ENCODE assay signal across 14 cellular contexts in the genomic region with DNA sequence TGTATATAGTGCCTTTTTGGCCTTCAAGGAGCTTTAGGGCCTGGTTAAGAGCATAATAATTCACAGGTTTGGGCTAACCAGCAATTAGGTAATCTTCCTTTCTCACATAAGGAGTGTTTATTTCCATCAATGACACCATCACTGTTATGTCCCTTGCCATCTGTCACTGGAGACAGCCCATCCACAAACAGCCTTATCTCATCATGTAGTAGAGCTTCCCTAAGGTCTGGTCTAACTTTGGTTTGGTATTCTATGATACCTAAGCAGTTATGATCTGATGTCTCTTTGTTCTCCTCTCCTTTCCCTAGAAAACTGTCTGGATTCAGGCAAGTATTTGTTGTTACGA. TPM values are rescaled to one million over a fixed set of nuclear protein-coding genes. Genes with fewer than 3 reads are reported as not detected.
DNase-seq lines count a peak whose midpoint lies in the region; ATAC-seq and TF ChIP-seq lines count a peak whose summit lies in the region.
"Had no signal": no experiment of that assay in that cellular context is flagged by ENCODE, and none has a peak within 500 bp of the region (broad histone marks: within the 10 kb centered on the region; RNA-seq: fewer than 3 reads in every experiment).

No MANE protein-coding gene starts in this region.

- H3K36me3 Mint-ChIP-seq in Calu3 (ENCODE audit: insufficient read depth, unreplicated experiment) = peaks cover 10% of the 10 kb centered on the region
- peaks cover 51% of the 10 kb centered on the region for H3K36me3 Mint-ChIP-seq in progenitor cell of endocrine pancreas (ENCODE audit: insufficient read depth)

- no peak for TF ChIP-seq POLR2A in adrenal gland (IDR thresholded peaks at IDR 0.05)

- H3K4me1 Mint-ChIP-seq in Calu3 (ENCODE audit: low read depth, unreplicated experiment) (peaks cover 36% of the 10 kb centered on the region), progenitor cell of endocrine pancreas (ENCODE audit: low read depth) (peaks cover 5% of the 10 kb centered on the region)

- no TSS peak for BruUV-seq in Calu3 (replicated peaks; lab: Mats Ljungman, UMichigan)

- peaks cover 3 to 8% of the 10 kb centered on the region in 2 donors for H3K4me1 ChIP-seq in adrenal gland (replicated peaks in 1 of 2)
- H3K4me1 ChIP-seq: SJCRH30 had no signal

- no peak for ATAC-seq in HG02938 (IDR thresholded peaks at IDR 0.05; ENCODE audit: unreplicated experiment)

- DNase-seq in NCI-H2171 treated with DMSO at 0.1 percent for 48 hours (lab: John Stamatoyannopoulos, UW) (peak; percentile 26), NCI-H2171 (lab: John Stamatoyannopoulos, UW) (no peak), Calu3 (no peak), progenitor cell of endocrine pancreas (ENCODE audit: low spot score, unreplicated experiment) (no peak), T-helper 1 cell (no peak), adrenal gland (no peak)
- DNase-seq: EL, Karpas-422, NCI-H2029 treated with DMSO at 0.1 percent for 48 hours, RPMI8226, SJCRH30 had no signal

- H3K27ac ChIP-seq in VCaP (peak overlapping the region; percentile 72), adrenal gland (no peak overlapping the region)
- H3K27ac ChIP-seq: SJCRH30 had no signal

- peak overlapping the region; percentile 73 for H3K27ac Mint-ChIP-seq in Calu3 (ENCODE audit: unreplicated experiment)
- peak overlapping the region; percentile 30 for H3K27ac Mint-ChIP-seq in progenitor cell of endocrine pancreas

- no peaks in the 10 kb centered on the region for H3K27me3 ChIP-seq in adrenal gland
- H3K27me3 ChIP-seq: SJCRH30 had no signal

- H3K4me3 Mint-ChIP-seq in Calu3 (ENCODE audit: low read depth, unreplicated experiment) (peak overlapping the region; percentile 47), progenitor cell of endocrine pancreas (ENCODE audit: low read depth) (no peak overlapping the region)

- 100% methylated on average over 1 of the region's 1 CpG for WGBS in adrenal gland, 4 donors

- no peaks in the 10 kb centered on the region for H3K9me3 Mint-ChIP-seq in Calu3 (ENCODE audit: low read depth, unreplicated experiment)
- H3K9me3 Mint-ChIP-seq in progenitor cell of endocrine pancreas (ENCODE audit: low read depth) = peaks cover 17% of the 10 kb centered on the region

- H3K9me3 ChIP-seq in adrenal gland (replicated peaks in 1 of 3) = no peaks in the 10 kb centered on the region
- H3K9me3 ChIP-seq: SJCRH30 had no signal

- no peaks in the 10 kb centered on the region for H3K36me3 ChIP-seq in adrenal gland (replicated peaks in 1 of 2)
- H3K36me3 ChIP-seq: SJCRH30 had no signal

- TF ChIP-seq CTCF in Calu3 (IDR thresholded peaks at IDR 0.05; ENCODE audit: unreplicated experiment) (no peak), VCaP (conservative IDR thresholded peaks at IDR 0.05) (no peak), progenitor cell of endocrine pancreas (IDR thresholded peaks at IDR 0.05; ENCODE audit: unreplicated experiment) (no peak), adrenal gland (IDR thresholded peaks at IDR 0.05) (no peak)

- CTCF ChIA-PET in Calu3 (lab: Charles Lee) = interaction anchor here (1.0 kb wide), 2 partner anchors 23 to 27 kb away, joined by 4 to 5 read pairs; partner anchors contain the start of gene MAPK8

- intact Hi-C loops in Calu3 (cut with micrococcal nuclease; ENCODE audit: unreplicated experiment) (loop anchor here (2.0 kb wide), 1 partner anchor 16 kb away; no protein-coding TSS in a partner anchor), adrenal gland (cut with DNase I) (no loop called here)

- no peak overlapping the region for H3K4me3 ChIP-seq in adrenal gland
- H3K4me3 ChIP-seq: SJCRH30 had no signal

- H3K27me3 Mint-ChIP-seq in Calu3 (ENCODE audit: unreplicated experiment) (no peaks in the 10 kb centered on the region), progenitor cell of endocrine pancreas (no peaks in the 10 kb centered on the region)

RNA-seq across cellular contexts. Expression of gene MAPK8, which starts 26.4 kb away (rescaled TPM):
- 55.7 and 63.4 TPM in 2 replicates for total RNA-seq in Calu3 (2022)
- 69.7 and 73.4 TPM in 2 replicates for total RNA-seq in progenitor cell of endocrine pancreas
- 10 to 100 TPM; 15.1 to 45.7 (median 31.9) TPM for total RNA-seq in adrenal gland
- 10 to 100 TPM in 1 of 3 donors, 1 to 10 TPM in 2; 7.6 to 44.8 (median 8.9) TPM for polyA plus RNA-seq in adrenal gland

RNA-seq across cellular contexts. Expression of gene FRMPD2, which starts 58.3 kb away (rescaled TPM):
- total RNA-seq in Calu3 (2022) = 1.9 and 2.0 TPM in 2 replicates
- 1.2 and 2.1 TPM in 2 replicates for total RNA-seq in progenitor cell of endocrine pancreas
- under 1 TPM in 1 of 8 donors, not detected in 7; under 0.01 TPM for total RNA-seq in adrenal gland
- polyA plus RNA-seq in adrenal gland = not detected
- total RNA-seq: A673, SJCRH30 had no signal
